In the genomic region with DNA sequence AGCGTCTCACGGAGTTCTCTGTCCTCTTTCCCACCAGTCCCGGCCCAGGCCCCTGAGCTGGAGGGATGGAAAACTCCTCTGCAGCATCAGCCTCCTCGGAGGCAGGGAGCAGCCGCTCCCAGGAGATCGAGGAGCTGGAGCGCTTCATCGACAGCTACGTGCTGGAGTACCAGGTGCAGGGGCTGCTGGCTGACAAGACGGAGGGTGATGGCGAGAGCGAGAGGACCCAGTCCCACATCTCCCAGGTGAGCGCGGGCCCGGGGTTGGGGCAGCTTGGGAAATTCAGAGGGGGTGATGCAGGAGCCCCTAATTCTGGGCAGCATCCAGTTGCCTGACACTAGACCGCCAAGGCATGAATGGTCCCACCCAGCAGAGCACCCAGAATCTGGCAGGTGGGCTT, we compare ENCODE assay signal across 21 cellular contexts.
"Had no signal": no experiment of that assay in that cellular context is flagged by ENCODE, and none has a peak within 500 bp of the region (broad histone marks: within the 10 kb centered on the region; RNA-seq: fewer than 3 reads in every experiment).

No MANE protein-coding gene starts in this region.

- H3K36me3 Mint-ChIP-seq: T-cell had no signal

- H3K9ac ChIP-seq: SK-N-SH had no signal

- H3K4me2 ChIP-seq: SK-N-SH had no signal

- H3K27ac Mint-ChIP-seq: T-cell had no signal

- H3K4me1 Mint-ChIP-seq: T-cell had no signal

- ATAC-seq: Panc1, PC-3, T-cell had no signal

- H3K4me3 Mint-ChIP-seq: T-cell had no signal

- H3K9me3 Mint-ChIP-seq: T-cell had no signal

- H3K9me3 ChIP-seq: SK-N-SH had no signal

- DNase-seq: KBM-7; NCI-H1092; NCI-H1105 treated with DMSO at 0.1 percent for 48 hours; NCI-H1417 treated with DMSO at 0.1 percent for 48 hours; NCI-H146; NCI-H1694 treated with DMSO at 0.1 percent for 48 hours; NCI-H1930; NCI-H2081; NCI-H2107; NCI-H2227 treated with DMSO at 0.1 percent for 48 hours; NCI-H524 treated with DMSO at 0.1 percent for 48 hours; NCI-H69; NCI-H774; NK-92 treated with Interleukin-12 subunit alpha and Interleukin-12 subunit beta, amount 100 ng/mL, for 24 hours; PC-3; Right ventricle myocardium superior; SIG-M5; SK-N-SH; SW 1271; T-cell had no signal
